Comparison of ENCODE assay signal across 8 cellular contexts in the genomic region with DNA sequence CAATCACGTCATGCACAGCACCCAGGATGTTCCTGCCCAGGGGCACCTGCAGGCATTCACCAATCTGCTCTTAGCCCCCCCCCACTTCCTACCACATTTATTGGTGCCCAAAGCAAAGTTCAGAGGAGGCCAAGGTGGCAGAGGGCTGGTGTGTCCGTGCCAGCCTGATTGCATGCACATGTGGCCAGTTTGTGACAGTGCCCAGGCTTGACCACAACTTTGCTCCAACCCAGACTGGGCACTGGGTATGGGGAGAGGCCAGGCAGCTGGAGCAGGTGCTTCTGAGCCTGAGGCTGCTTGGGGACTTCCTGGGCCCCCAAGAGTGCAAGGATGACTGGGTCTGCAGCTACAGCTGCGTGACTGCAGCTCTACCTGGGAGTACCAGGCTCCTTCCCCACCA.
"Had no signal": no experiment of that assay in that cellular context is flagged by ENCODE, and none has a peak within 500 bp of the region (broad histone marks: within the 10 kb centered on the region; RNA-seq: fewer than 3 reads in every experiment).

No MANE protein-coding gene starts in this region.

- H3K4me3 Mint-ChIP-seq: HFFc6 had no signal

- H3K36me3 ChIP-seq: HAP-1 had no signal

- H3K9ac ChIP-seq: GM23248 had no signal

- H3K27ac ChIP-seq: GM23248 had no signal

- H3K9me3 ChIP-seq: HAP-1 had no signal

- H3K27ac Mint-ChIP-seq: HFFc6 had no signal

- DNase-seq: GM23248, GOT3, H7, HFFc6, IMR-90 had no signal

- ATAC-seq: HCT116, K562 had no signal

- H3K4me3 ChIP-seq: GM23248, HAP-1, K562 had no signal

- H3K4me1 ChIP-seq: HAP-1 had no signal
